In the genomic region with DNA sequence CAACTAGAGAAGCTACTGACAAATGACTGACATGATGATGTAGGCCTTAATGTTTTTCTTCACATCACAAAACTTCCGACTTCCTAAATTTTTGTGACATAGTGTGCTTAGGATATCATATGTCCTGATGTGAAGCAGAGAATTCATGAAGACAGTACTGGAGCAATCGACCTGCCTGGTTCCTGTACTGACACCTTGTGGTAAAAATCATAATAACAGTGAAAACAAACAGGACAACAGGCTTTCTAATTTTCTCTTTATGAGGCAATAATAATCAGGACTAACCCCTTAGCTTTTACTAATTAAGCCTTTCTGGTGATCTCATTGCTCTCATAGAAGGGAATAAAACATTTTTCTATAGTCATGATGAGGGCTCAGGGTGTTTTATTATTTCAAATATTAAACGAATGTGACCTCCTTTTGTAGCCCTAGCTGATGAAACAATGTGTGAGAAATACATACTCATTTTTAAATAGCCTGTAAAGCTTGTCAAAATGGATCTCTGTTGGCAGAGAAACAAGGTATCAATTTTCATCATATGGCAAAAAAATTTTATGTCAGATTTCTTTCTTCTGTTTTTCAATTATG, we compare ENCODE assay signal across 9 cellular contexts.
DNase-seq lines count a peak whose midpoint lies in the region; ATAC-seq, FAIRE-seq and TF ChIP-seq lines count a peak whose summit lies in the region.
"Had no signal": no experiment of that assay in that cellular context is flagged by ENCODE, and none has a peak within 500 bp of the region (broad histone marks: within the 10 kb centered on the region; RNA-seq: fewer than 3 reads in every experiment).

No MANE protein-coding gene starts in this region.

- DNase-seq in right atrium auricular region (ENCODE audit: low spot score) (no peak), left cardiac atrium (no peak), Kasumi-1 (lab: John Stamatoyannopoulos, UW) (peak; percentile 43 to 50), GM12878 (ENCODE audit: low read depth, low spot score) (no peak), midbrain (lab: John Stamatoyannopoulos, UW) (peak; percentile 35), RCC 7860 (ENCODE audit: low spot score) (no peak), cerebellar nuclear complex (lab: John Stamatoyannopoulos, UW) (no peak)
- no peak for DNase-seq in activated naive CD8-positive, alpha-beta T cell treated with anti-CD3 and anti-CD28 coated beads for 36 hours

- H3K27me3 ChIP-seq in right atrium auricular region (no peaks in the 10 kb centered on the region), GM12878 (replicated peaks in 1 of 2; ENCODE audit: control insufficient read depth in 2 of 2, insufficient read depth in 2 of 2, low read length in 1 of 2) (no peaks in the 10 kb centered on the region)

- no peaks in the 10 kb centered on the region for H3K27me3 Mint-ChIP-seq in activated naive CD8-positive, alpha-beta T cell treated with anti-CD3 and anti-CD28 coated beads for 36 hours
- H3K27me3 Mint-ChIP-seq: dendritic cell treated with granulocyte-macrophage colony-stimulating factor and Interleukin-4, amounts not matched to agents 40 ng/mL and 50 ng/mL, for 4 days had no signal

- POLR2A ChIA-PET in GM12878 (lab: Charles Lee) = interaction anchor here (0.5 to 0.6 kb wide), 2 partner anchors 177 to 212 kb away, joined by 3 to 5 read pairs; no protein-coding TSS in a partner anchor

- H2AFZ ChIP-seq in GM12878 (ENCODE audit: control insufficient read depth, low read depth, low read length) = no peak overlapping the region

- no peaks in the 10 kb centered on the region for H3K36me3 Mint-ChIP-seq in activated naive CD8-positive, alpha-beta T cell treated with anti-CD3 and anti-CD28 coated beads for 36 hours

- in situ Hi-C loops in GM12878 (cut with MboI) = no loop called here

- H3K9ac ChIP-seq in GM12878 (ENCODE audit: control insufficient read depth, insufficient read depth, low read length) = no peak overlapping the region

- no peaks in the 10 kb centered on the region for H3K79me2 ChIP-seq in GM12878 (ENCODE audit: control insufficient read depth, insufficient read depth, low read length)

- FAIRE-seq in GM12878 (lab: Jason Lieb, UNC) (peak; percentile 91), RCC 7860 (lab: Jason Lieb, UNC) (no peak)

- H4K20me1 ChIP-seq in GM12878 (ENCODE audit: control insufficient read depth, insufficient read depth) = no peaks in the 10 kb centered on the region

- ATAC-seq in left cardiac atrium = no peak
- peak; percentile 70 for ATAC-seq in GM12878

- CTCF ChIA-PET in GM12878 (lab: Yijun Ruan, JAX) = interaction anchor here (0.8 to 2.3 kb wide), 5 partner anchors 9 to 147 kb away, joined by 3 to 15 read pairs (median 5); no protein-coding TSS in a partner anchor

- TF ChIP-seq CTCF in right atrium auricular region (IDR thresholded peaks at IDR 0.05) (peak; percentile 39 to 66), GM12878 (IDR thresholded peaks at IDR 0.05 in 2 of 3, conservative IDR thresholded peaks at IDR 0.05 in 1 of 3; ENCODE audit: control insufficient read depth in 2 of 3, extremely low read depth in 1 of 3, insufficient read depth in 1 of 3, low read depth in 3 of 3, low read length in 3 of 3) (peak; percentile 53 to 60 (median 56); a peak in 5 of 6 replicates)

- H3K9me3 ChIP-seq in right atrium auricular region = no peaks in the 10 kb centered on the region
- no peaks in the 10 kb centered on the region for H3K9me3 ChIP-seq in GM12878 (replicated peaks; ENCODE audit: control insufficient read depth, insufficient read depth, low read length)

- H3K4me1 ChIP-seq in right atrium auricular region (no peaks in the 10 kb centered on the region), GM12878 (ENCODE audit: control insufficient read depth, insufficient read depth, low read length) (no peaks in the 10 kb centered on the region)

- H3K36me3 ChIP-seq in right atrium auricular region (no peaks in the 10 kb centered on the region), GM12878 (ENCODE audit: control insufficient read depth in 2 of 2, insufficient read depth in 2 of 2, low read length in 1 of 2) (no peaks in the 10 kb centered on the region)

- TF ChIP-seq RAD21 in GM12878 (IDR thresholded peaks at IDR 0.05; ENCODE audit: insufficient read depth, low read depth, low read length) = peak; percentile 56

- H3K4me1 Mint-ChIP-seq in activated naive CD8-positive, alpha-beta T cell treated with anti-CD3 and anti-CD28 coated beads for 36 hours = no peaks in the 10 kb centered on the region

- no peak for TF ChIP-seq POLR2A in GM12878 (IDR thresholded peaks at IDR 0.05; ENCODE audit: low read depth, low read length)

- no peak overlapping the region for H3K4me3 ChIP-seq in right atrium auricular region
- H3K4me3 ChIP-seq in GM12878 = no peak overlapping the region

- RAD21 ChIA-PET in GM12878 (lab: Charles Lee; ENCODE audit: unreplicated experiment) = interaction anchor here (1.0 kb wide), 1 partner anchor 28 kb away, joined by 3 read pairs; no protein-coding TSS in a partner anchor

- intact Hi-C loops in left cardiac atrium (cut with DNase I) (no loop called here), GM12878 (cut with micrococcal nuclease; ENCODE audit: unreplicated experiment) (loop anchor here (1.0 to 5.0 kb wide), 2 partner anchors 147 to 296 kb away; no protein-coding TSS in a partner anchor)

- H3K27ac ChIP-seq in right atrium auricular region = no peak overlapping the region
- H3K27ac ChIP-seq in GM12878 (ENCODE audit: control insufficient read depth, insufficient read depth) = no peak overlapping the region

- TF ChIP-seq EP300 in GM12878 (IDR thresholded peaks at IDR 0.05; ENCODE audit: borderline replicate concordance in 1 of 2, control insufficient read depth in 1 of 2, low read depth in 2 of 2, low read length in 2 of 2) = no peak

- BruUV-seq in GM12878 (replicated peaks; lab: Mats Ljungman, UMichigan) = no TSS peak

- 0% methylated on average over 3 of the region's 3 CpGs for WGBS in GM12878 (ENCODE audit: insufficient coverage, insufficient replicate concordance, low lambda C conversion rate, missing lambda C conversion rate)

- SMC1A ChIA-PET in GM12878 (lab: Charles Lee; ENCODE audit: uncharacterized antibody, unreplicated experiment) = interaction anchor here (0.7 to 1.0 kb wide), 2 partner anchors 28 to 65 kb away, joined by 3 read pairs; no protein-coding TSS in a partner anchor

- H3K27ac Mint-ChIP-seq in activated naive CD8-positive, alpha-beta T cell treated with anti-CD3 and anti-CD28 coated beads for 36 hours = no peak overlapping the region
- H3K27ac Mint-ChIP-seq: dendritic cell treated with granulocyte-macrophage colony-stimulating factor and Interleukin-4, amounts not matched to agents 40 ng/mL and 50 ng/mL, for 4 days had no signal

- no peak overlapping the region for H3K4me3 Mint-ChIP-seq in activated naive CD8-positive, alpha-beta T cell treated with anti-CD3 and anti-CD28 coated beads for 36 hours
- H3K4me3 Mint-ChIP-seq: dendritic cell treated with granulocyte-macrophage colony-stimulating factor and Interleukin-4, amounts not matched to agents 40 ng/mL and 50 ng/mL, for 4 days had no signal

- H3K9me3 Mint-ChIP-seq in activated naive CD8-positive, alpha-beta T cell treated with anti-CD3 and anti-CD28 coated beads for 36 hours = no peaks in the 10 kb centered on the region

- no peak overlapping the region for H3K4me2 ChIP-seq in GM12878 (ENCODE audit: control insufficient read depth, insufficient read depth)

TF ChIP-seq in GM12878, 131 proteins besides CTCF, POLR2A, EP300 and RAD21:
- TF ChIP-seq SMC3 (IDR thresholded peaks at IDR 0.05; ENCODE audit: borderline replicate concordance, low read length) = peak; percentile 53; the same call in 1 of the 2 replicates
- TF ChIP-seq, protein P1, sequence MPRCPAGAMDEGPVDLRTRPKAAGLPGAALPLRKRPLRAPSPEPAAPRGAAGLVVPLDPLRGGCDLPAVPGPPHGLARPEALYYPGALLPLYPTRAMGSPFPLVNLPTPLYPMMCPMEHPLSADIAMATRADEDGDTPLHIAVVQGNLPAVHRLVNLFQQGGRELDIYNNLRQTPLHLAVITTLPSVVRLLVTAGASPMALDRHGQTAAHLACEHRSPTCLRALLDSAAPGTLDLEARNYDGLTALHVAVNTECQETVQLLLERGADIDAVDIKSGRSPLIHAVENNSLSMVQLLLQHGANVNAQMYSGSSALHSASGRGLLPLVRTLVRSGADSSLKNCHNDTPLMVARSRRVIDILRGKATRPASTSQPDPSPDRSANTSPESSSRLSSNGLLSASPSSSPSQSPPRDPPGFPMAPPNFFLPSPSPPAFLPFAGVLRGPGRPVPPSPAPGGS (IDR thresholded peaks at IDR 0.05; ENCODE audit: borderline replicate concordance, insufficient read depth, low read depth, low read length, poor library complexity, severe bottlenecking) = no peak

Comparison
In these comparisons a context has a peak if more than half of its experiments do, and no peak if none do; other contexts are left out.
1. DNase-seq: peak in Kasumi-1 (2 of 2) and midbrain (single experiment); none in right atrium auricular region (single experiment), left cardiac atrium (single experiment), GM12878 (single experiment), activated naive CD8-positive, alpha-beta T cell treated with anti-CD3 and anti-CD28 coated beads for 36 hours (single experiment), RCC 7860 (single experiment) and cerebellar nuclear complex (0 of 2).